Comparison of ENCODE assay signal across 26 cellular contexts in genomic region chr12:18470251-18470650, GRCh38.
"Had no signal": no experiment of that assay in that cellular context is flagged by ENCODE, and none has a peak within 500 bp of the region (broad histone marks: within the 10 kb centered on the region; RNA-seq: fewer than 3 reads in every experiment).

No MANE protein-coding gene starts in this region.

- H3K27ac ChIP-seq: esophagus squamous epithelium, gastrocnemius medialis, heart left ventricle, hepatocyte, parathyroid adenoma, right lobe of liver, testis, tibial artery had no signal

- H2AFZ ChIP-seq: hepatocyte, parathyroid adenoma had no signal

- H3K4me1 Mint-ChIP-seq: memory B cell; naive B cell; stimulated activated memory B cell treated with anti-CD40 and anti-IgM and Interleukin-4, amounts not matched to agents 10 μg/mL and 1 μg/mL and 100 μg/mL, for 72 hours had no signal

- H3K27me3 ChIP-seq: esophagus squamous epithelium, gastrocnemius medialis, heart left ventricle, hepatocyte, right lobe of liver, testis, tibial artery had no signal

- H3K79me2 ChIP-seq: hepatocyte, parathyroid adenoma had no signal

- H3K36me3 ChIP-seq: esophagus squamous epithelium, gastrocnemius medialis, heart left ventricle, right lobe of liver, tibial artery had no signal

- H3K27ac Mint-ChIP-seq: effector memory CD8-positive, alpha-beta T cell; memory B cell; naive B cell; natural killer cell treated with Interleukin-12 subunit alpha and Interleukin-12 subunit beta and Interleukin-15 and Interleukin-18, amount 100 ng/mL, for 72 hours; progenitor cell of endocrine pancreas; stimulated activated memory B cell treated with anti-CD40 and anti-IgM and Interleukin-4, amounts not matched to agents 10 μg/mL and 1 μg/mL and 100 μg/mL, for 72 hours; type B pancreatic cell had no signal

- H3K9ac ChIP-seq: parathyroid adenoma had no signal

- H3K36me3 Mint-ChIP-seq: memory B cell; naive B cell; natural killer cell treated with Interleukin-12 subunit alpha and Interleukin-12 subunit beta and Interleukin-15 and Interleukin-18, amount 100 ng/mL, for 72 hours; stimulated activated memory B cell treated with anti-CD40 and anti-IgM and Interleukin-4, amounts not matched to agents 10 μg/mL and 1 μg/mL and 100 μg/mL, for 72 hours; type B pancreatic cell had no signal

- H3K9me3 Mint-ChIP-seq: effector memory CD8-positive, alpha-beta T cell; type B pancreatic cell had no signal

- H3K9me3 ChIP-seq: esophagus squamous epithelium, gastrocnemius medialis, heart left ventricle, right lobe of liver, testis, tibial artery had no signal

- H3K4me2 ChIP-seq: hepatocyte, smooth muscle cell had no signal

- H3K4me3 Mint-ChIP-seq: effector memory CD8-positive, alpha-beta T cell; memory B cell; naive B cell; natural killer cell treated with Interleukin-12 subunit alpha and Interleukin-12 subunit beta and Interleukin-15 and Interleukin-18, amount 100 ng/mL, for 72 hours; neural crest cell; stimulated activated memory B cell treated with anti-CD40 and anti-IgM and Interleukin-4, amounts not matched to agents 10 μg/mL and 1 μg/mL and 100 μg/mL, for 72 hours; type B pancreatic cell had no signal

- H3K4me1 ChIP-seq: gastrocnemius medialis, heart left ventricle, parathyroid adenoma, right lobe of liver, testis, tibial artery had no signal

- H3K4me3 ChIP-seq: esophagus squamous epithelium, gastrocnemius medialis, heart left ventricle, hepatocyte, lung, right lobe of liver, smooth muscle cell, testis, tibial artery had no signal

- DNase-seq: cortex of kidney; effector memory CD8-positive, alpha-beta T cell; erythroblast; esophagus squamous epithelium; gastrocnemius medialis; heart left ventricle; kidney; naive B cell; right lobe of liver; stimulated activated CD4-positive, alpha-beta T cell treated with anti-CD3 and anti-CD28 coated beads, Interleukin-12 subunit alpha, Interleukin-12 subunit beta, amount 100 ng/mL, for 4 hours; stimulated activated CD4-positive, alpha-beta T cell treated with anti-CD3 and anti-CD28 coated beads, Interleukin-1b, Interleukin-23, amount 100 ng/mL, for 48 hours; stimulated activated CD4-positive, alpha-beta T cell treated with anti-CD3 and anti-CD28 coated beads, Interleukin-4, amount 100 ng/mL, for 1 hour; stimulated activated naive CD8-positive, alpha-beta T cell treated with anti-CD3 and anti-CD28 coated beads, Interleukin-15, Interleukin-2, amounts not matched to agents 100 U/mL and 50 U/mL, for 24 hours; substantia nigra; testis; tibial artery had no signal

- H3K27me3 Mint-ChIP-seq: effector memory CD8-positive, alpha-beta T cell; memory B cell; naive B cell; natural killer cell treated with Interleukin-12 subunit alpha and Interleukin-12 subunit beta and Interleukin-15 and Interleukin-18, amount 100 ng/mL, for 72 hours; progenitor cell of endocrine pancreas; stimulated activated memory B cell treated with anti-CD40 and anti-IgM and Interleukin-4, amounts not matched to agents 10 μg/mL and 1 μg/mL and 100 μg/mL, for 72 hours; type B pancreatic cell had no signal
